Comparison of ENCODE assay signal across 19 cellular contexts in genomic region chr4:154014401-154015105, GRCh38.
DNase-seq lines count a peak whose midpoint lies in the region; ATAC-seq and TF ChIP-seq lines count a peak whose summit lies in the region.
"Had no signal": no experiment of that assay in that cellular context is flagged by ENCODE, and none has a peak within 500 bp of the region (broad histone marks: within the 10 kb centered on the region; RNA-seq: fewer than 3 reads in every experiment).

No MANE protein-coding gene starts in this region.

- no peaks in the 10 kb centered on the region for H3K9me3 ChIP-seq in SJCRH30 (replicated peaks)
- H3K9me3 ChIP-seq: BLaER1, MG63 had no signal

- no peak overlapping the region for H3K27ac Mint-ChIP-seq in nephron progenitor cell
- H3K27ac Mint-ChIP-seq in activated naive CD4-positive, alpha-beta T cell treated with anti-CD3 and anti-CD28 coated beads, Interleukin-2, amount 10 ng/mL, durations not matched to agents 7 days and 5 days = no peak overlapping the region

- peak; percentile 13 for DNase-seq in NCI-H1105 treated with DMSO at 0.1 percent for 48 hours (lab: John Stamatoyannopoulos, UW)
- no peak for DNase-seq in NCI-H1105 (lab: John Stamatoyannopoulos, UW)
- DNase-seq in fibroblast of gingiva (ENCODE audit: low read depth) = peak; percentile 15
- no peak for DNase-seq in nephron progenitor cell
- DNase-seq in activated CD4-positive, CD25-positive, alpha-beta regulatory T cell treated with anti-CD3 and anti-CD28 coated beads, Interleukin-2, amount 50 U/mL, for 72 hours = no peak
- DNase-seq in SJCRH30 = no peak
- DNase-seq in activated naive CD4-positive, alpha-beta T cell treated with anti-CD3 and anti-CD28 coated beads, Interleukin-2, amount 10 ng/mL, durations not matched to agents 7 days and 5 days = no peak
- DNase-seq: DMS53, HCEC 1CT, MG63, NCI-H1930, NCI-H2171, NCI-H774, Right ventricle myocardium superior had no signal

- no peaks in the 10 kb centered on the region for H3K4me1 ChIP-seq in SJCRH30
- H3K4me1 ChIP-seq: BLaER1 had no signal

- no peaks in the 10 kb centered on the region for H3K27me3 ChIP-seq in SJCRH30
- H3K27me3 ChIP-seq: BLaER1, MG63 had no signal

- peaks cover 3% of the 10 kb centered on the region for H3K9me3 Mint-ChIP-seq in nephron progenitor cell
- no peaks in the 10 kb centered on the region for H3K9me3 Mint-ChIP-seq in activated naive CD4-positive, alpha-beta T cell treated with anti-CD3 and anti-CD28 coated beads, Interleukin-2, amount 10 ng/mL, durations not matched to agents 7 days and 5 days

- no peak for TF ChIP-seq CTCF in nephron progenitor cell (IDR thresholded peaks at IDR 0.05)

- no peak overlapping the region for H3K27ac ChIP-seq in SJCRH30
- H3K27ac ChIP-seq: 22Rv1, BLaER1 had no signal

- H3K4me1 Mint-ChIP-seq in nephron progenitor cell = peaks cover 19% of the 10 kb centered on the region
- H3K4me1 Mint-ChIP-seq in activated naive CD4-positive, alpha-beta T cell treated with anti-CD3 and anti-CD28 coated beads, Interleukin-2, amount 10 ng/mL, durations not matched to agents 7 days and 5 days = no peaks in the 10 kb centered on the region

- H3K27me3 Mint-ChIP-seq in nephron progenitor cell (ENCODE audit: low read depth, poor library complexity) = peaks cover 5% of the 10 kb centered on the region
- peaks cover 4% of the 10 kb centered on the region for H3K27me3 Mint-ChIP-seq in activated naive CD4-positive, alpha-beta T cell treated with anti-CD3 and anti-CD28 coated beads, Interleukin-2, amount 10 ng/mL, durations not matched to agents 7 days and 5 days

- CTCF ChIA-PET in activated naive CD4-positive, alpha-beta T cell treated with anti-CD3 and anti-CD28 coated beads, Interleukin-2, amount 10 ng/mL, durations not matched to agents 7 days and 5 days (lab: Charles Lee) = no interaction called here

- no peaks in the 10 kb centered on the region for H3K36me3 Mint-ChIP-seq in nephron progenitor cell (ENCODE audit: low read depth)
- H3K36me3 Mint-ChIP-seq in activated naive CD4-positive, alpha-beta T cell treated with anti-CD3 and anti-CD28 coated beads, Interleukin-2, amount 10 ng/mL, durations not matched to agents 7 days and 5 days = no peaks in the 10 kb centered on the region

- no peaks in the 10 kb centered on the region for H3K36me3 ChIP-seq in SJCRH30
- H3K36me3 ChIP-seq: BLaER1, MG63 had no signal

- no peak for ATAC-seq in GM18858 (IDR thresholded peaks at IDR 0.05; ENCODE audit: unreplicated experiment)
- ATAC-seq: GM12878, Panc1 had no signal

- H3K4me3 ChIP-seq in SJCRH30 = no peak overlapping the region
- H3K4me3 ChIP-seq: BLaER1, GM12878, MG63 had no signal

- H3K4me3 Mint-ChIP-seq in nephron progenitor cell = peak overlapping the region; percentile 6
- H3K4me3 Mint-ChIP-seq in activated naive CD4-positive, alpha-beta T cell treated with anti-CD3 and anti-CD28 coated beads, Interleukin-2, amount 10 ng/mL, durations not matched to agents 7 days and 5 days = no peak overlapping the region

Comparison
In these comparisons a context has a peak if more than half of its experiments do, and no peak if none do; other contexts are left out.
1. DNase-seq: peak in NCI-H1105 treated with DMSO at 0.1 percent for 48 hours (single experiment) and fibroblast of gingiva (single experiment); none in NCI-H1105 (single experiment), nephron progenitor cell (single experiment), activated CD4-positive, CD25-positive, alpha-beta regulatory T cell treated with anti-CD3 and anti-CD28 coated beads, Interleukin-2, amount 50 U/mL, for 72 hours (single experiment), SJCRH30 (0 of 2) and activated naive CD4-positive, alpha-beta T cell treated with anti-CD3 and anti-CD28 coated beads, Interleukin-2, amount 10 ng/mL, durations not matched to agents 7 days and 5 days (single experiment).